Comparison of ENCODE assay signal across 1 cellular context in genomic region chr19:18858906-18859646, GRCh38.
TF ChIP-seq lines count a peak whose summit lies in the region.

No MANE protein-coding gene starts in this region.

TF ChIP-seq in HepG2, 621 proteins besides CTCF, POLR2A, EP300 and RAD21:
- no peak for TF ChIP-seq ZGPAT (CRISPR knock-in tag; IDR thresholded peaks at IDR 0.05)
- peak; percentile 49 for TF ChIP-seq AGO2 (optimal IDR thresholded peaks at IDR 0.05; ENCODE audit: low read depth, low read length)
